8 cellular contexts compared by ENCODE assay signal in the genomic region with DNA sequence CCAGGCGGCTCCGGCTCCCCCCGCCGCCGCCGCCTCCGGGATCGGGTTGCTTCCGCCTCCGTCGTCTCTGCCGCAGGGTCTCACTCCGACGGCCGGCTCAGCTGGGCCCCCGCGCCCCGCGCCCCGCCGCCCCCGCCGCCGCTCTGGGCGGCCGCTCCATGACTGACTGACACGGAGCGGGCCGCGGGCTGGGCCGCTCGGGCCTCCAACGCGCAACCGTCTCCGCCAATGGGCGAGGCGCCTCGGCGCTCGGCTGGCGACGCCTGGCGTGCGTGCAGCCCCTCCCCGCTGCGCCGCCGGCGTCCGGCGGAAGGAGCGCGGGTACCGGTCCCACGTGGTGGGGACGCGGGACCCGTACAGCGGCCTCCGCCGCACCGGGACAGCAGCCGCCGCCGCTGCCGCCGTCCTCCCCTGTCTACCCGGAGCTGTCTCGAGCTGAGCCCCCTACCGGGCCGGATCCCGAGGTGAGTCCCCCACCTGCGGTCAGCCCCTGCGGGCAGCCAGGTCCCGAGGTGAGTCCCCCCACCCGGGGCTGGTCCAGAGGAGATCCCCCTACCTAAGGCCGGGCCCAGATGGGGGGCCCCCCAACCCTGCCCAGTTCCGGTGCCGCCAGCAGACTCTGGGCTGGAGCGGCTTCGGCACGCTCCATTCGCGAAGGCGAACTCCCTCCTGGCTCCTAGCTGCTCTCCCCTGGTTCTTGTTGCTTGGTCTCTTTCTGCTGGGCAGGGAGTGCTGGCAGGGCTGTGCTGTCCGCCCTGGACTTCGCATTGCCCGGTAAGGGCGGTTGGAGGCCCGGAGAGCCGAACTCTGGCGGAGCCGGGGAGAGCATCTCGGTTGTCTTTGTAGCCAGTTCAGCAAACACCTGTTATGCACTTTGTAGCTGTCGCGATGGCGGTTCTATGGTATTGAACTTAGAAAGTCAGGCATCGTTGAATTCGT. TPM values are rescaled to one million over a fixed set of nuclear protein-coding genes. Genes with fewer than 3 reads are reported as not detected.
DNase-seq lines count a peak whose midpoint lies in the region; ATAC-seq and TF ChIP-seq lines count a peak whose summit lies in the region.

A gene (minus strand): TSS at position 230 of the 939 bp plus-strand sequence. CDS start 11,640 bp downstream, outside the sequence.
A gene (plus strand): TSS at position 355 of the 939 bp plus-strand sequence. CDS start 1,387 bp downstream, outside the sequence.

- TF ChIP-seq CTCF in GM12875 (IDR thresholded peaks at IDR 0.05; ENCODE audit: borderline replicate concordance, insufficient read depth, low read depth, low read length), result no peak
- TF ChIP-seq CTCF in right atrium auricular region (IDR thresholded peaks at IDR 0.05), result no peak
- TF ChIP-seq CTCF in psoas muscle (IDR thresholded peaks at IDR 0.05), result no peak

- peaks cover 39% of the 10 kb centered on the region for H3K4me1 Mint-ChIP-seq in T-helper 17 cell

- peak within 1 kb of the TSS; percentile 99 for H3K4me3 Mint-ChIP-seq in T-helper 17 cell

- H3K27ac Mint-ChIP-seq in T-helper 17 cell, result peak within 1 kb of the TSS; percentile 92

- WGBS in psoas muscle, 3 donors, result 0 to 1% (median 0%) methylated on average over 73 to 100 of the region's 100 CpGs
- under 1% methylated on average over 96 of the region's 100 CpGs for WGBS in urinary bladder

- peaks cover 5% of the 10 kb centered on the region for H3K36me3 Mint-ChIP-seq in T-helper 17 cell (ENCODE audit: low read depth)

- H3K27ac ChIP-seq in angular gyrus (ENCODE audit: low read depth, low read length), result peak within 1 kb of the TSS; percentile 47
- peak within 1 kb of the TSS; percentile 89 to 93 for H3K27ac ChIP-seq in right atrium auricular region
- H3K27ac ChIP-seq in psoas muscle, result peak within 1 kb of the TSS; percentile 96
- peak within 1 kb of the TSS; percentile 81 for H3K27ac ChIP-seq in urinary bladder (ENCODE audit: low read depth)

- H3K9me3 ChIP-seq in T-helper 17 cell (ENCODE audit: control insufficient read depth, low read length, poor library complexity, severe bottlenecking) (no peaks in the 10 kb centered on the region), right atrium auricular region (no peaks in the 10 kb centered on the region), psoas muscle (no peaks in the 10 kb centered on the region)

- H3K27me3 ChIP-seq in right atrium auricular region, result no peaks in the 10 kb centered on the region
- H3K27me3 ChIP-seq in psoas muscle (ENCODE audit: insufficient read depth in 3 of 3, low read length in 2 of 3), result no peaks in the 10 kb centered on the region

- no peaks in the 10 kb centered on the region for H3K27me3 Mint-ChIP-seq in T-helper 17 cell

- peak; percentile 84 for DNase-seq in NCI-H128 (lab: John Stamatoyannopoulos, UW; ENCODE audit: unreplicated experiment)
- DNase-seq in T-helper 17 cell, result peak; percentile 80 to 81 (median 80)
- DNase-seq in right atrium auricular region (ENCODE audit: low spot score), result peak; percentile 84
- peak; percentile 90 to 95 for DNase-seq in psoas muscle

- intact Hi-C loops in psoas muscle (cut with DNase I), result loop anchor here (1.0 to 10.0 kb wide), 3 partner anchors 67 to 191 kb away; a partner anchor contains a TSS

- H3K4me3 ChIP-seq in GM12875 (ENCODE audit: low read depth, low read length) (peak within 1 kb of the TSS; percentile 99), right atrium auricular region (peak within 1 kb of the TSS; percentile 82 to 87), psoas muscle (peak within 1 kb of the TSS; percentile 98), urinary bladder (ENCODE audit: low read depth, low read length) (peak within 1 kb of the TSS; percentile 97)

- peaks cover 0 to 44% of the 10 kb centered on the region in 2 donors for H3K4me1 ChIP-seq in right atrium auricular region
- H3K4me1 ChIP-seq in psoas muscle, result peaks cover 45% of the 10 kb centered on the region
- H3K4me1 ChIP-seq in urinary bladder (ENCODE audit: insufficient read depth), result no peaks in the 10 kb centered on the region

- ATAC-seq in HG02623 (IDR thresholded peaks at IDR 0.05; ENCODE audit: unreplicated experiment), result peak; percentile 79
- peak; percentile 93 for ATAC-seq in T-helper 17 cell
- ATAC-seq in psoas muscle, result peak; percentile 87 to 96 (median 90)

- H3K36me3 ChIP-seq in right atrium auricular region, result no peaks in the 10 kb centered on the region
- peaks cover 4 to 12% of the 10 kb centered on the region in 2 donors for H3K36me3 ChIP-seq in psoas muscle (ENCODE audit: insufficient read depth in 1 of 2, low read depth in 1 of 2)
- H3K36me3 ChIP-seq in urinary bladder (ENCODE audit: insufficient read depth), result no peaks in the 10 kb centered on the region

RNA-seq across cellular contexts. Expression of the first gene that starts in this region (rescaled TPM):
- total RNA-seq in T-helper 17 cell (10 to 100 TPM; 24.2 to 34.2 TPM), right atrium auricular region (10 to 100 TPM in 1 of 2 donors, 1 to 10 TPM in 1; 8.6 to 12.7 TPM), psoas muscle (10 to 100 TPM in 3 of 4 donors, 1 to 10 TPM in 1; 8.5 to 49.0 (median 28.6) TPM), urinary bladder (18.1 TPM)
- polyA plus RNA-seq in psoas muscle (10 to 100 TPM; 13.8 to 31.7 (median 15.7) TPM), urinary bladder (19.3 TPM)

RNA-seq across cellular contexts. Expression of the second gene that starts in this region (rescaled TPM):
- total RNA-seq in T-helper 17 cell, result 10 to 100 TPM in 1 of 2 donors, 1 to 10 TPM in 1; 8.2 to 10.7 TPM
- total RNA-seq in right atrium auricular region, result 1 to 10 TPM; 4.5 to 7.1 TPM
- total RNA-seq in psoas muscle, result 10 to 100 TPM in 3 of 4 donors, 1 to 10 TPM in 1; 8.3 to 18.2 (median 16.8) TPM
- 10 to 100 TPM in 1 of 3 donors, 1 to 10 TPM in 2; 4.7 to 10.2 (median 9.2) TPM for polyA plus RNA-seq in psoas muscle
- 8.0 TPM for total RNA-seq in urinary bladder
- 4.0 TPM for polyA plus RNA-seq in urinary bladder

Comparison
In these comparisons a context has a peak if more than half of its experiments do, and no peak if none do; other contexts are left out.
1. Peak in every context shown above with its lines: DNase-seq, ATAC-seq, H3K4me3 ChIP-seq and H3K27ac ChIP-seq.